In genomic region chr10:91856637-91857036, GRCh38 we compare ENCODE assay signal across 2 cellular contexts.
TF ChIP-seq lines count a peak whose summit lies in the region.

No MANE protein-coding gene starts in this region.

TF ChIP-seq in GM12878, 131 proteins besides CTCF, POLR2A, EP300 and RAD21 (continued from another document):
- TF ChIP-seq SMAD1 (IDR thresholded peaks at IDR 0.05; ENCODE audit: low read depth, partially characterized antibody) (no peak), IRF4 (IDR thresholded peaks at IDR 0.05; ENCODE audit: low read depth, low read length) (no peak), ZNF274 (IDR thresholded peaks at IDR 0.05; ENCODE audit: insufficient read depth, insufficient read length) (no peak), HSF1 (IDR thresholded peaks at IDR 0.05; ENCODE audit: low read depth, low read length) (no peak), RELA (IDR thresholded peaks at IDR 0.05; ENCODE audit: borderline replicate concordance, partially characterized antibody) (no peak), JUND (IDR thresholded peaks at IDR 0.05; ENCODE audit: low read depth, low read length) (no peak), E2F4 (IDR thresholded peaks at IDR 0.05; ENCODE audit: low read depth, low read length) (no peak), MYC (IDR thresholded peaks at IDR 0.05; ENCODE audit: insufficient read depth, insufficient read length, insufficient replicate concordance, low read length, severe bottlenecking) (no peak), ZNF592 (IDR thresholded peaks at IDR 0.05) (no peak), RUNX3 (IDR thresholded peaks at IDR 0.05; ENCODE audit: low read length) (no peak), TCF12 (IDR thresholded peaks at IDR 0.05; ENCODE audit: low read depth, low read length) (no peak), TARDBP (IDR thresholded peaks at IDR 0.05; ENCODE audit: borderline replicate concordance) (no peak), SP1 (IDR thresholded peaks at IDR 0.05; ENCODE audit: low read depth, low read length) (no peak)
TF ChIP-seq in GM12878: peak in this region for 0.

TF ChIP-seq in liver, 16 proteins besides CTCF, POLR2A, EP300 and RAD21 (continued from another document):
- no peak for TF ChIP-seq MAX (IDR thresholded peaks at IDR 0.05)
- TF ChIP-seq GABPA (IDR thresholded peaks at IDR 0.05 in 1 of 2, conservative IDR thresholded peaks at IDR 0.05 in 1 of 2), result no peak
- TF ChIP-seq HNF4G (IDR thresholded peaks at IDR 0.05), result no peak
- TF ChIP-seq ATF3 (IDR thresholded peaks at IDR 0.05), result no peak
- no peak for TF ChIP-seq JUND (IDR thresholded peaks at IDR 0.05)
- TF ChIP-seq FOXA2 (IDR thresholded peaks at IDR 0.05), result no peak
- no peak for TF ChIP-seq ZBTB33 (IDR thresholded peaks at IDR 0.05)
